ENCODE assay signal across 21 cellular contexts in genomic region chr1:161978011-161978790, GRCh38. TPM values are rescaled to one million over a fixed set of nuclear protein-coding genes. Genes with fewer than 3 reads are reported as not detected.
"Had no signal": no experiment of that assay in that cellular context is flagged by ENCODE, and none has a peak within 500 bp of the region (broad histone marks: within the 10 kb centered on the region; RNA-seq: fewer than 3 reads in every experiment).

No MANE protein-coding gene starts in this region.

- H3K27me3 ChIP-seq: suprapubic skin had no signal

- H3K9me3 ChIP-seq: suprapubic skin had no signal

- H3K4me3 ChIP-seq: skin epidermis, suprapubic skin had no signal

- H3K36me3 Mint-ChIP-seq: activated CD4-positive, alpha-beta memory T cell treated with anti-CD3 and anti-CD28 coated beads for 36 hours; activated naive CD8-positive, alpha-beta T cell had no signal

- H3K36me3 ChIP-seq: suprapubic skin had no signal

- H3K27ac Mint-ChIP-seq: activated CD4-positive, alpha-beta memory T cell treated with anti-CD3 and anti-CD28 coated beads for 36 hours; activated CD4-positive, alpha-beta T cell treated with anti-CD3 and anti-CD28 coated beads for 36 hours; activated naive CD8-positive, alpha-beta T cell; immature natural killer cell; nephron; stimulated activated naive CD8-positive, alpha-beta T cell treated with anti-CD3 and anti-CD28 coated beads, Interleukin-15, Interleukin-2, amounts not matched to agents 100 ng/mL and 50 ng/mL, for 24 hours had no signal

- FAIRE-seq: colon had no signal

- H3K4me3 Mint-ChIP-seq: activated CD4-positive, alpha-beta memory T cell treated with anti-CD3 and anti-CD28 coated beads for 36 hours; activated CD4-positive, alpha-beta T cell treated with anti-CD3 and anti-CD28 coated beads for 36 hours; activated naive CD8-positive, alpha-beta T cell; activated T-cell treated with anti-CD3 and anti-CD28 coated beads, Interleukin-2, amount 50 U/mL, for 4 hours; immature natural killer cell; nephron; stimulated activated naive CD8-positive, alpha-beta T cell treated with anti-CD3 and anti-CD28 coated beads, Interleukin-15, Interleukin-2, amounts not matched to agents 100 ng/mL and 50 ng/mL, for 24 hours had no signal

- H3K4me1 Mint-ChIP-seq: activated CD4-positive, alpha-beta T cell treated with anti-CD3 and anti-CD28 coated beads for 36 hours had no signal

- DNase-seq: activated CD4-positive, alpha-beta memory T cell treated with anti-CD3 and anti-CD28 coated beads for 36 hours; activated CD4-positive, alpha-beta T cell treated with anti-CD3 and anti-CD28 coated beads for 36 hours; activated effector memory CD4-positive, alpha-beta T cell treated with Interleukin-2 at 50 U/mL for 16 hours; activated T-cell treated with anti-CD3 and anti-CD28 coated beads, Interleukin-2, amount 50 U/mL, for 4 hours; amniotic stem cell; caudate nucleus; immature natural killer cell; nucleus accumbens; stimulated activated CD4-positive, alpha-beta T cell treated with anti-CD3 and anti-CD28 coated beads, Interleukin-15, amount 100 ng/mL, for 24 hours; stimulated activated CD4-positive, alpha-beta T cell treated with anti-CD3 and anti-CD28 coated beads, Interleukin-4, amount 100 ng/mL, for 4 hours; stimulated activated CD8-positive, alpha-beta memory T cell treated with anti-CD3 and anti-CD28 coated beads, Interleukin-4, amount 100 ng/mL, for 48 hours; trophoblast cell had no signal

- H3K27me3 Mint-ChIP-seq: activated CD4-positive, alpha-beta memory T cell treated with anti-CD3 and anti-CD28 coated beads for 36 hours; activated CD4-positive, alpha-beta T cell treated with anti-CD3 and anti-CD28 coated beads for 36 hours; activated naive CD8-positive, alpha-beta T cell; stimulated activated naive CD8-positive, alpha-beta T cell treated with anti-CD3 and anti-CD28 coated beads, Interleukin-15, Interleukin-2, amounts not matched to agents 100 ng/mL and 50 ng/mL, for 24 hours had no signal

- H3K9me3 Mint-ChIP-seq: activated CD4-positive, alpha-beta memory T cell treated with anti-CD3 and anti-CD28 coated beads for 36 hours; activated T-cell treated with anti-CD3 and anti-CD28 coated beads, Interleukin-2, amount 50 U/mL, for 4 hours; immature natural killer cell; stimulated activated naive CD8-positive, alpha-beta T cell treated with anti-CD3 and anti-CD28 coated beads, Interleukin-15, Interleukin-2, amounts not matched to agents 100 ng/mL and 50 ng/mL, for 24 hours had no signal

- ATAC-seq: activated CD4-positive, alpha-beta T cell treated with anti-CD3 and anti-CD28 coated beads for 36 hours; activated T-cell treated with anti-CD3 and anti-CD28 coated beads, Interleukin-2, amount 50 U/mL, for 4 hours; esophagus mucosa had no signal

- H3K27ac ChIP-seq: suprapubic skin, VCaP had no signal

RNA-seq across cellular contexts. Expression of gene OLFML2B, which starts 45.5 kb away (rescaled TPM):
- total RNA-seq: activated CD4-positive, alpha-beta memory T cell treated with anti-CD3 and anti-CD28 coated beads for 36 hours; T-helper 1 cell treated with Interleukin-12 subunit alpha and Interleukin-12 subunit beta and Interleukin-4 antibody, amounts not matched to agents 30 ng/mL and 1 ng/mL, for 36 hours had no signal
- polyA plus RNA-seq: immature natural killer cell had no signal
